23 cellular contexts compared by ENCODE assay signal in the genomic region with DNA sequence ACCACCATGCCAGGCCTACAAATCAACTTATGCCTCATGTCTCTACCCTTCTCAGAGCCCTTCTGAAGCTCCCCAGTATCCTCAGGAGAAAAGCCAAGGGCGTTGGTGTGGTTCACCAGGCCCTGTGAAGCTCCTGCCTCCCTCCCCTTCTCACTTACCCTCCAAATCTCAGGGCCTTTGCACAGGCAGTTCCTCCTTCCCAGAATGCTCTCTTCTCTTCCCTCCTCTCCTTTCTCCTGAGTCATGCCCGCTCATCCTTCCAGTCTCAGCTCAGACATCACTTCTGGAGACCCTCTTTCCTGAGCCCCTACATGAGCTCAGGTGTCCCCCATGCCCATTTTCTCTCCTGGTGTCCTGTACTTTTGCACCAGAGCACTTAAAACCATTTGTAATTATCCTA. TPM values are rescaled to one million over a fixed set of nuclear protein-coding genes. Genes with fewer than 3 reads are reported as not detected.
DNase-seq lines count a peak whose midpoint lies in the region; ATAC-seq and TF ChIP-seq lines count a peak whose summit lies in the region.
"Had no signal": no experiment of that assay in that cellular context is flagged by ENCODE, and none has a peak within 500 bp of the region (broad histone marks: within the 10 kb centered on the region; RNA-seq: fewer than 3 reads in every experiment).

No MANE protein-coding gene starts in this region.

- 93% methylated on average over 2 of the region's 2 CpGs for WGBS in hepatocyte (ENCODE audit: low lambda C conversion rate, missing lambda C conversion rate)

- H3K79me2 ChIP-seq in OCI-LY7 (ENCODE audit: insufficient read depth, low read depth, low read length) (no peaks in the 10 kb centered on the region), hepatocyte (peaks cover 3% of the 10 kb centered on the region)

- H3K27ac Mint-ChIP-seq in activated naive CD4-positive, alpha-beta T cell treated with anti-CD3 and anti-CD28 coated beads, Interleukin-2, amount 50 U/mL, for 72 hours, result peak overlapping the region; percentile 24 to 30
- H3K27ac Mint-ChIP-seq in endothelial cell (ENCODE audit: unreplicated experiment), result no peak overlapping the region
- H3K27ac Mint-ChIP-seq: HFFc6 had no signal

- H3K4me3 ChIP-seq in OCI-LY7 (ENCODE audit: low read depth, low read length, poor library complexity, severe bottlenecking) (no peak overlapping the region), tibial artery (no peak overlapping the region), hepatocyte (no peak overlapping the region)

- no peaks in the 10 kb centered on the region for H3K36me3 Mint-ChIP-seq in activated naive CD4-positive, alpha-beta T cell treated with anti-CD3 and anti-CD28 coated beads, Interleukin-2, amount 50 U/mL, for 72 hours
- peaks cover 30% of the 10 kb centered on the region for H3K36me3 Mint-ChIP-seq in endothelial cell (ENCODE audit: low read depth, unreplicated experiment)

- H3K9me3 ChIP-seq in OCI-LY7 (ENCODE audit: low read length), result no peaks in the 10 kb centered on the region
- H3K9me3 ChIP-seq in tibial artery, result no peaks in the 10 kb centered on the region
- H3K9me3 ChIP-seq in hepatocyte (ENCODE audit: low read depth), result no peaks in the 10 kb centered on the region

- H3K27me3 ChIP-seq in tibial artery (no peaks in the 10 kb centered on the region), hepatocyte (no peaks in the 10 kb centered on the region)

- H3K4me1 Mint-ChIP-seq in endothelial cell (ENCODE audit: unreplicated experiment), result no peaks in the 10 kb centered on the region

- no peaks in the 10 kb centered on the region for H4K20me1 ChIP-seq in OCI-LY7 (ENCODE audit: insufficient read depth, low read length)
- no peaks in the 10 kb centered on the region for H4K20me1 ChIP-seq in hepatocyte (ENCODE audit: insufficient read depth, poor library complexity, severe bottlenecking)

- no TSS peak for BruUV-seq in OCI-LY7 (replicated peaks; lab: Mats Ljungman, UMichigan)

- H3K9me3 Mint-ChIP-seq in activated naive CD4-positive, alpha-beta T cell treated with anti-CD3 and anti-CD28 coated beads, Interleukin-2, amount 50 U/mL, for 72 hours, result no peaks in the 10 kb centered on the region
- no peaks in the 10 kb centered on the region for H3K9me3 Mint-ChIP-seq in endothelial cell (ENCODE audit: unreplicated experiment)
- H3K9me3 Mint-ChIP-seq: HFFc6 had no signal

- H3K36me3 ChIP-seq in OCI-LY7 (ENCODE audit: insufficient read depth, low read length), result no peaks in the 10 kb centered on the region
- H3K36me3 ChIP-seq in tibial artery, result peaks cover 55 to 62% (median 59%) of the 10 kb centered on the region in 3 donors
- H3K36me3 ChIP-seq in hepatocyte (replicated peaks; ENCODE audit: insufficient read depth, low read depth), result no peaks in the 10 kb centered on the region

- POLR2A ChIA-PET in OCI-LY7 (lab: Charles Lee), result no interaction called here

- no peak for TF ChIP-seq CTCF in OCI-LY7 (conservative IDR thresholded peaks at IDR 0.05; ENCODE audit: low read length)
- no peak for TF ChIP-seq CTCF in endothelial cell (IDR thresholded peaks at IDR 0.05; ENCODE audit: unreplicated experiment)
- TF ChIP-seq CTCF in tibial artery (IDR thresholded peaks at IDR 0.05), result no peak
- TF ChIP-seq CTCF in hepatocyte (IDR thresholded peaks at IDR 0.05; ENCODE audit: poor library complexity), result no peak

- H2AFZ ChIP-seq in OCI-LY7 (ENCODE audit: low read length) (peak overlapping the region; percentile 3; the same call in 1 of the 2 replicates), hepatocyte (no peak overlapping the region)

- CTCF ChIA-PET in OCI-LY7 (lab: Charles Lee; ENCODE audit: unreplicated experiment), result no interaction called here

- H3K4me1 ChIP-seq in OCI-LY7 (ENCODE audit: insufficient read depth, low read length, poor library complexity, severe bottlenecking) (no peaks in the 10 kb centered on the region), tibial artery (peaks cover 0 to 58% (median 20%) of the 10 kb centered on the region in 4 donors), hepatocyte (ENCODE audit: insufficient read depth) (no peaks in the 10 kb centered on the region)

- H3K9me2 ChIP-seq in OCI-LY7 (ENCODE audit: insufficient read depth, low read length) (no peaks in the 10 kb centered on the region), hepatocyte (replicated peaks; ENCODE audit: insufficient read depth) (no peaks in the 10 kb centered on the region)

- H3K4me2 ChIP-seq in OCI-LY7 (ENCODE audit: low read length) (no peak overlapping the region), hepatocyte (no peak overlapping the region)

- H3K27ac ChIP-seq in OCI-LY7 (ENCODE audit: low read depth, low read length, poor library complexity, severe bottlenecking) (no peak overlapping the region), tibial artery (peak overlapping the region; percentile 69 to 77), hepatocyte (no peak overlapping the region)
- H3K27ac ChIP-seq: C4-2B had no signal

- ATAC-seq in activated naive CD4-positive, alpha-beta T cell treated with anti-CD3 and anti-CD28 coated beads, Interleukin-2, amount 50 U/mL, for 72 hours, result no peak
- no peak for ATAC-seq in GM18870 (IDR thresholded peaks at IDR 0.05; ENCODE audit: unreplicated experiment)

- H3K4me3 Mint-ChIP-seq in endothelial cell (ENCODE audit: unreplicated experiment), result peak overlapping the region; percentile 32
- H3K4me3 Mint-ChIP-seq: HFFc6 had no signal

- intact Hi-C loops in OCI-LY7 (cut with micrococcal nuclease; ENCODE audit: unreplicated experiment) (no loop called here), tibial artery (cut with DNase I; ENCODE audit: low total_unique reads) (no loop called here)

- no peak for DNase-seq in activated naive CD4-positive, alpha-beta T cell treated with anti-CD3 and anti-CD28 coated beads, Interleukin-2, amount 50 U/mL, for 72 hours (ENCODE audit: low spot score in 2 of 2)
- DNase-seq in activated naive CD4-positive, alpha-beta T cell treated with Interleukin-2 at 50 U/mL for 16 hours, result no peak
- DNase-seq in OCI-LY7 (ENCODE audit: low spot score), result no peak
- no peak for DNase-seq in endothelial cell (ENCODE audit: low spot score)
- no peak for DNase-seq in tibial artery
- DNase-seq in NCI-H526 treated with DMSO at 0.1 percent for 48 hours (lab: John Stamatoyannopoulos, UW), result no peak
- no peak for DNase-seq in hepatocyte (ENCODE audit: low spot score)
- DNase-seq: DMS53, EL, GF-D8, HFFc6, Kasumi-1, MM.1S, NCI-H1092, NCI-H1436 treated with DMSO at 0.1 percent for 48 hours, NCI-H1930, NCI-H2227 treated with DMSO at 0.1 percent for 48 hours, NCI-H524, Right ventricle myocardium superior had no signal

- peaks cover 8% of the 10 kb centered on the region for H3K27me3 Mint-ChIP-seq in endothelial cell (ENCODE audit: unreplicated experiment)

RNA-seq across cellular contexts. Expression of gene HIF3A, which starts 20.5 kb away (rescaled TPM):
- not detected for total RNA-seq in activated naive CD4-positive, alpha-beta T cell treated with anti-CD3 and anti-CD28 coated beads, Interleukin-2, amount 50 U/mL, for 72 hours
- total RNA-seq in OCI-LY7 (2014; rRNA removed; shearing (Covaris generic)), result not detected in 2 replicates
- total RNA-seq in OCI-LY7 (2022) (not detected in 2 replicates), endothelial cell (ENCODE audit: unreplicated experiment) (54.2 TPM), hepatocyte (54.6 and 56.8 TPM in 2 replicates)
- 145 and 149 TPM in 2 replicates for polyA plus RNA-seq in hepatocyte
- total RNA-seq: A172, SK-MEL-5 had no signal

RNA-seq across cellular contexts. Expression of gene PPP5C, which starts 29.5 kb away (rescaled TPM):
- total RNA-seq in activated naive CD4-positive, alpha-beta T cell treated with anti-CD3 and anti-CD28 coated beads, Interleukin-2, amount 50 U/mL, for 72 hours, result 100 to 1,000 TPM in 1 of 2 donors, 10 to 100 TPM in 1; 73.6 to 118 TPM
- 110 and 118 TPM in 2 replicates for total RNA-seq in OCI-LY7 (2014; rRNA removed; shearing (Covaris generic))
- total RNA-seq in OCI-LY7 (2022) (103 and 105 TPM in 2 replicates), endothelial cell (ENCODE audit: unreplicated experiment) (66.7 TPM), hepatocyte (48.6 and 51.2 TPM in 2 replicates)
- 67.6 and 68.8 TPM in 2 replicates for polyA plus RNA-seq in hepatocyte

Comparison
In these comparisons a context has a peak if more than half of its experiments do, and no peak if none do; other contexts are left out.
1. H3K27ac ChIP-seq: peak in tibial artery (2 of 2); none in OCI-LY7 (single experiment) and hepatocyte (single experiment).
2. RNA of gene HIF3A, which starts 20.5 kb away (total RNA-seq): 54.6 to 56.8 TPM in hepatocyte and 54.2 TPM in endothelial cell (single experiment); not detected in OCI-LY7 and not detected in activated naive CD4-positive, alpha-beta T cell treated with anti-CD3 and anti-CD28 coated beads, Interleukin-2, amount 50 U/mL, for 72 hours; every median in the first group is over 10 times any median in the second.